ENCODE assay signal across 19 cellular contexts in the genomic region with DNA sequence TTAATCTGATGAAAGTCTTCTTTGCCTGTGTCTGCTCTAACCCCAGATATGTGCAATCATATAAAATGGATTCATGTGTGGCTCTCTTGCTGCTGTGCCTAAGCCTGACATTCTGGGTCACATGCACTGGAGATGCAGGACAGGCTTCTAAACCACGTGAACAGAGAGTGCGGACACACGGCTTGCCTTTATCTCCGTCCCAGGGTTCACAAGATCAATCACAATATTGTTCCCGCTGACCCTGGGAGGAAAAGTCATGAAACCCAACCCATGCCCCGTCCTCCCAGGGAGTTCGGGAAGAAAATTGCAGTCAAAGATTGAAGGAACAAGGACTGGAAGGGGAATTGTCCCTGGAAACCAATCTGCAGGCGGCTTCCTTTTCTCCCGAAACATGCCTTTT.
"Had no signal": no experiment of that assay in that cellular context is flagged by ENCODE, and none has a peak within 500 bp of the region (broad histone marks: within the 10 kb centered on the region; RNA-seq: fewer than 3 reads in every experiment).

No MANE protein-coding gene starts in this region.

- H3K4me1 Mint-ChIP-seq: activated CD4-positive, alpha-beta memory T cell treated with anti-CD3 and anti-CD28 coated beads, Interleukin-2, amount 10 ng/mL, durations not matched to agents 7 days and 5 days; activated CD4-positive, alpha-beta T cell treated with anti-CD3 and anti-CD28 coated beads for 36 hours; activated CD8-positive, alpha-beta memory T cell treated with anti-CD3 and anti-CD28 coated beads, Interleukin-2, amount 10 ng/mL, durations not matched to agents 7 days and 5 days; activated naive CD8-positive, alpha-beta T cell treated with anti-CD3 and anti-CD28 coated beads, Interleukin-2, amount 10 ng/mL, durations not matched to agents 7 days and 5 days; activated T-helper 17 cell treated with anti-CD3 and anti-CD28 coated beads, Interleukin-2, amount 50 U/mL, for 72 hours; WTC11 had no signal

- H3K36me3 Mint-ChIP-seq: activated CD8-positive, alpha-beta memory T cell treated with anti-CD3 and anti-CD28 coated beads, Interleukin-2, amount 10 ng/mL, durations not matched to agents 7 days and 5 days; activated naive CD8-positive, alpha-beta T cell treated with anti-CD3 and anti-CD28 coated beads, Interleukin-2, amount 10 ng/mL, durations not matched to agents 7 days and 5 days; WTC11 had no signal

- ATAC-seq: activated CD4-positive, alpha-beta T cell treated with anti-CD3 and anti-CD28 coated beads for 36 hours; activated CD8-positive, alpha-beta memory T cell treated with anti-CD3 and anti-CD28 coated beads, Interleukin-2, amount 10 ng/mL, durations not matched to agents 7 days and 5 days; activated T-helper 17 cell treated with anti-CD3 and anti-CD28 coated beads, Interleukin-2, amount 50 U/mL, for 72 hours; effector memory CD8-positive, alpha-beta T cell; lower lobe of right lung; WTC11 had no signal

- H3K9me3 Mint-ChIP-seq: activated CD4-positive, alpha-beta memory T cell treated with anti-CD3 and anti-CD28 coated beads, Interleukin-2, amount 10 ng/mL, durations not matched to agents 7 days and 5 days; activated naive CD8-positive, alpha-beta T cell treated with anti-CD3 and anti-CD28 coated beads, Interleukin-2, amount 10 ng/mL, durations not matched to agents 7 days and 5 days; activated T-helper 17 cell treated with anti-CD3 and anti-CD28 coated beads, Interleukin-2, amount 50 U/mL, for 72 hours; effector memory CD8-positive, alpha-beta T cell; nephron progenitor cell; WTC11 had no signal

- H3K9me3 ChIP-seq: lower lobe of right lung, ovary, tibial artery had no signal

- DNase-seq: activated CD4-positive, alpha-beta memory T cell treated with anti-CD3 and anti-CD28 coated beads, Interleukin-2, amount 10 ng/mL, durations not matched to agents 7 days and 5 days; activated CD4-positive, alpha-beta T cell treated with anti-CD3 and anti-CD28 coated beads for 36 hours; activated CD8-positive, alpha-beta memory T cell treated with anti-CD3 and anti-CD28 coated beads, Interleukin-2, amount 10 ng/mL, durations not matched to agents 7 days and 5 days; activated naive CD4-positive, alpha-beta T cell; activated naive CD8-positive, alpha-beta T cell treated with anti-CD3 and anti-CD28 coated beads, Interleukin-2, amount 10 ng/mL, durations not matched to agents 7 days and 5 days; effector memory CD8-positive, alpha-beta T cell; foreskin fibroblast; lower lobe of right lung; nephron progenitor cell; stimulated activated CD4-positive, alpha-beta T cell treated with anti-CD3 and anti-CD28 coated beads, Interleukin-12 subunit alpha, Interleukin-12 subunit beta, amount 100 ng/mL, for 4 hours; stimulated activated CD4-positive, alpha-beta T cell treated with anti-CD3 and anti-CD28 coated beads, Interleukin-2, amount 100 ng/mL, for 24 hours; stimulated activated naive CD4-positive, alpha-beta T cell treated with Interleukin-2 at 50 U/mL for 16 hours; SW 1271; T-helper 2 cell; tibial artery had no signal

- H3K4me3 ChIP-seq: hepatocyte, lower lobe of right lung, ovary, tibial artery had no signal

- H3K27ac ChIP-seq: lower lobe of right lung, tibial artery had no signal

- H3K4me3 Mint-ChIP-seq: activated CD4-positive, alpha-beta memory T cell treated with anti-CD3 and anti-CD28 coated beads, Interleukin-2, amount 10 ng/mL, durations not matched to agents 7 days and 5 days; activated CD4-positive, alpha-beta T cell treated with anti-CD3 and anti-CD28 coated beads for 36 hours; activated CD8-positive, alpha-beta memory T cell treated with anti-CD3 and anti-CD28 coated beads, Interleukin-2, amount 10 ng/mL, durations not matched to agents 7 days and 5 days; activated naive CD8-positive, alpha-beta T cell treated with anti-CD3 and anti-CD28 coated beads, Interleukin-2, amount 10 ng/mL, durations not matched to agents 7 days and 5 days; activated T-helper 17 cell treated with anti-CD3 and anti-CD28 coated beads, Interleukin-2, amount 50 U/mL, for 72 hours; effector memory CD8-positive, alpha-beta T cell; nephron progenitor cell; WTC11 had no signal

- H3K36me3 ChIP-seq: lower lobe of right lung, ovary, tibial artery had no signal

- H3K27ac Mint-ChIP-seq: activated CD4-positive, alpha-beta memory T cell treated with anti-CD3 and anti-CD28 coated beads, Interleukin-2, amount 10 ng/mL, durations not matched to agents 7 days and 5 days; activated CD4-positive, alpha-beta T cell treated with anti-CD3 and anti-CD28 coated beads for 36 hours; activated CD8-positive, alpha-beta memory T cell treated with anti-CD3 and anti-CD28 coated beads, Interleukin-2, amount 10 ng/mL, durations not matched to agents 7 days and 5 days; activated naive CD8-positive, alpha-beta T cell treated with anti-CD3 and anti-CD28 coated beads, Interleukin-2, amount 10 ng/mL, durations not matched to agents 7 days and 5 days; activated T-helper 17 cell treated with anti-CD3 and anti-CD28 coated beads, Interleukin-2, amount 50 U/mL, for 72 hours; effector memory CD8-positive, alpha-beta T cell; nephron progenitor cell; WTC11 had no signal

- H3K27me3 ChIP-seq: hepatocyte, ovary, tibial artery had no signal

- H3K27me3 Mint-ChIP-seq: activated CD4-positive, alpha-beta memory T cell treated with anti-CD3 and anti-CD28 coated beads, Interleukin-2, amount 10 ng/mL, durations not matched to agents 7 days and 5 days; activated naive CD8-positive, alpha-beta T cell treated with anti-CD3 and anti-CD28 coated beads, Interleukin-2, amount 10 ng/mL, durations not matched to agents 7 days and 5 days had no signal
